ENCODE assay signal across 1 cellular context in the genomic region with DNA sequence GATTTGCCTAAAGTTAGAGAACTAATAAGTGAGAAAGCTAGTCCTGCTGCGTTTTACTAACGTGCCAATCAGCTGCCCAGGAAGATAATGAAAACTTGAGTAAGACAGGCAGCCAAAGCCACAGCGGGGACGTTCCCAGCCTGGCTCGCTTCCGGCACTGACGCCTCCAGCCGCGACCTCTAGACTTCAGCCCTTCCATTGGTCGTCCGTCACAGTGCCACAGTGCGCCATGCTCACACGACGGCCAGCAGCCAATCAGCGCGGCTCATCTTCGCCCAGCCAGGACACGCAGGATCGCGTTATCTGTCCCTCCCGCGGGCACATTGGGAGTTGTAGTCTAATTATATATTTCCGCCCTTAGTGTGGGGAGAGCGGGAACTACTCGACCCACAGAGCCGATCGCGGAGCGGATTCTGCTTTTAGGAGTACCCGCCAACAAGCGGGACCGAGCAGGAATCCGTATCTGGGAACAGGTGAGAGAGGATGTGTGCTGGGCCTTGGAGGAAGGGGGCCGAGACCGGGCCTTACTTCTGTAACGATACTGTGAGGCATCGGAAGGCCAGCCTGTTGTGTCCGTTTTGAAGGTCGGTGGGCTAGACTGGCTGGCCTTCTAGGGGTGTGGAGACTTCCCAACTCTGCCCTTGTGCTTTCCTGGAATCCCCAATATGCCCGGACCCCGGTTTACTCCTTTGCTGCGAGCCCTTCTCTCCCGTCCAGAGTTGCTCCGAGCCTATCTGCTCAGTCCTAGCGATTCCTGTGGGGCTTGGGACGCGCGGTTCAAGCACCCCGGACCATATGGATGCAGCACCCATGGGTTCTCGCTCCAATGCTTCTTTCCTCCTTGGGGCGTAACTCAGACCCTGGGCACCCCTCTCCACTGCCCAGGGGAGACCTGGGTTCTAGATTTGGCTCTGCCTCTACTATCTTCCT.
TF ChIP-seq lines count a peak whose summit lies in the region.

Gene FDPS, plus strand, starts transcription at position 374 of the 930 bp plus-strand sequence. CDS start 924 bp downstream, outside the sequence.

TF ChIP-seq in K562, 482 proteins besides CTCF, POLR2A, EP300 and RAD21 (continued from another document and continues in another):
- TF ChIP-seq PBX2 (CRISPR knock-in tag; IDR thresholded peaks at IDR 0.05; ENCODE audit: low read depth) (no peak), PBX2 (tag; conservative IDR thresholded peaks at IDR 0.05; ENCODE audit: low read depth) (peak; percentile 67), ZNF143 (CRISPR knock-in tag; IDR thresholded peaks at IDR 0.05) (peak; percentile 98), BCLAF1 (IDR thresholded peaks at IDR 0.05; ENCODE audit: borderline replicate concordance in 1 of 2, control insufficient read depth in 1 of 2, low read depth in 2 of 2, low read length in 1 of 2) (no peak), DACH1 (IDR thresholded peaks at IDR 0.05; ENCODE audit: partially characterized antibody) (peak; percentile 82), ZC3H11A (IDR thresholded peaks at IDR 0.05; ENCODE audit: low read depth, low read length) (no peak), ZNF445 (CRISPR knock-in tag; IDR thresholded peaks at IDR 0.05; ENCODE audit: low read depth) (no peak), SIN3A (IDR thresholded peaks at IDR 0.05; ENCODE audit: borderline replicate concordance in 2 of 2, control insufficient read depth in 1 of 2, low read depth in 2 of 2, low read length in 2 of 2) (peak; percentile 27 to 52; a peak in 2 of 4 replicates), SMAD2 (IDR thresholded peaks at IDR 0.05; ENCODE audit: low read depth, low read length) (no peak), ARID1B (IDR thresholded peaks at IDR 0.05) (no peak), RBBP5 (IDR thresholded peaks at IDR 0.05; ENCODE audit: borderline replicate concordance, insufficient read depth, low read length, poor library complexity, severe bottlenecking) (no peak), ZSCAN29 (IDR thresholded peaks at IDR 0.05) (no peak), ELF1 (tag; IDR thresholded peaks at IDR 0.05) (peak; percentile 96), ATF7 (IDR thresholded peaks at IDR 0.05) (peak; percentile 91), ZNF274 (IDR thresholded peaks at IDR 0.05; ENCODE audit: borderline replicate concordance, low read depth, low read length) (no peak), ZNF324 (CRISPR knock-in tag; IDR thresholded peaks at IDR 0.05) (no peak), SREBF2 (CRISPR knock-in tag; IDR thresholded peaks at IDR 0.05) (no peak), ZNF551 (CRISPR knock-in tag; IDR thresholded peaks at IDR 0.05) (no peak), ZC3H4 (CRISPR knock-in tag; IDR thresholded peaks at IDR 0.05; ENCODE audit: borderline replicate concordance) (no peak), RUNX1 (IDR thresholded peaks at IDR 0.05; ENCODE audit: low read depth) (no peak), LCOR (CRISPR knock-in tag; IDR thresholded peaks at IDR 0.05) (no peak), ZNF444 (CRISPR knock-in tag; IDR thresholded peaks at IDR 0.05) (no peak), BRCA1 (IDR thresholded peaks at IDR 0.05) (no peak), BRCA1 (CRISPR knock-in tag; IDR thresholded peaks at IDR 0.05) (no peak), PHTF2 (CRISPR knock-in tag; IDR thresholded peaks at IDR 0.05) (no peak), ZNF436 (CRISPR knock-in tag; IDR thresholded peaks at IDR 0.05) (no peak), HIVEP1 (CRISPR knock-in tag; IDR thresholded peaks at IDR 0.05) (no peak), ZNF184 (CRISPR knock-in tag; IDR thresholded peaks at IDR 0.05) (no peak), PCBP2 (IDR thresholded peaks at IDR 0.05; ENCODE audit: low read depth, low read length, poor library complexity, severe bottlenecking) (no peak), NR2C1 (IDR thresholded peaks at IDR 0.05) (peak; percentile 88), NR2C1 (tag; IDR thresholded peaks at IDR 0.05) (peak; percentile 94), KDM5B (IDR thresholded peaks at IDR 0.05; ENCODE audit: insufficient replicate concordance, low read depth, low read length) (peak; percentile 70), ADNP (tag; IDR thresholded peaks at IDR 0.05) (no peak), STAT6 (CRISPR knock-in tag; IDR thresholded peaks at IDR 0.05) (no peak), CREM (IDR thresholded peaks at IDR 0.05; ENCODE audit: low read depth) (peak; percentile 99), MCM7 (IDR thresholded peaks at IDR 0.05) (no peak)
- TF ChIP-seq, protein P1, sequence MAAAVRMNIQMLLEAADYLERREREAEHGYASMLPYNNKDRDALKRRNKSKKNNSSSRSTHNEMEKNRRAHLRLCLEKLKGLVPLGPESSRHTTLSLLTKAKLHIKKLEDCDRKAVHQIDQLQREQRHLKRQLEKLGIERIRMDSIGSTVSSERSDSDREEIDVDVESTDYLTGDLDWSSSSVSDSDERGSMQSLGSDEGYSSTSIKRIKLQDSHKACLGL (CRISPR knock-in tag; IDR thresholded peaks at IDR 0.05; ENCODE audit: borderline replicate concordance, poor library complexity, severe bottlenecking): no peak
- TF ChIP-seq, protein P2, sequence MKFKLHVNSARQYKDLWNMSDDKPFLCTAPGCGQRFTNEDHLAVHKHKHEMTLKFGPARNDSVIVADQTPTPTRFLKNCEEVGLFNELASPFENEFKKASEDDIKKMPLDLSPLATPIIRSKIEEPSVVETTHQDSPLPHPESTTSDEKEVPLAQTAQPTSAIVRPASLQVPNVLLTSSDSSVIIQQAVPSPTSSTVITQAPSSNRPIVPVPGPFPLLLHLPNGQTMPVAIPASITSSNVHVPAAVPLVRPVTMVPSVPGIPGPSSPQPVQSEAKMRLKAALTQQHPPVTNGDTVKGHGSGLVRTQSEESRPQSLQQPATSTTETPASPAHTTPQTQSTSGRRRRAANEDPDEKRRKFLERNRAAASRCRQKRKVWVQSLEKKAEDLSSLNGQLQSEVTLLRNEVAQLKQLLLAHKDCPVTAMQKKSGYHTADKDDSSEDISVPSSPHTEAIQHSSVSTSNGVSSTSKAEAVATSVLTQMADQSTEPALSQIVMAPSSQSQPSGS (CRISPR knock-in tag; IDR thresholded peaks at IDR 0.05): no peak
- TF ChIP-seq, protein P3, sequence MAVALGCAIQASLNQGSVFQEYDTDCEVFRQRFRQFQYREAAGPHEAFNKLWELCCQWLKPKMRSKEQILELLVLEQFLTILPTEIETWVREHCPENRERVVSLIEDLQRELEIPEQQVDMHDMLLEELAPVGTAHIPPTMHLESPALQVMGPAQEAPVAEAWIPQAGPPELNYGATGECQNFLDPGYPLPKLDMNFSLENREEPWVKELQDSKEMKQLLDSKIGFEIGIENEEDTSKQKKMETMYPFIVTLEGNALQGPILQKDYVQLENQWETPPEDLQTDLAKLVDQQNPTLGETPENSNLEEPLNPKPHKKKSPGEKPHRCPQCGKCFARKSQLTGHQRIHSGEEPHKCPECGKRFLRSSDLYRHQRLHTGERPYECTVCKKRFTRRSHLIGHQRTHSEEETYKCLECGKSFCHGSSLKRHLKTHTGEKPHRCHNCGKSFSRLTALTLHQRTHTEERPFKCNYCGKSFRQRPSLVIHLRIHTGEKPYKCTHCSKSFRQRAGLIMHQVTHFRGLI (CRISPR knock-in tag; IDR thresholded peaks at IDR 0.05): no peak
- TF ChIP-seq, protein P4, sequence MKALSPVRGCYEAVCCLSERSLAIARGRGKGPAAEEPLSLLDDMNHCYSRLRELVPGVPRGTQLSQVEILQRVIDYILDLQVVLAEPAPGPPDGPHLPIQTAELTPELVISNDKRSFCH (CRISPR knock-in tag; IDR thresholded peaks at IDR 0.05): no peak
- TF ChIP-seq, protein P4 (tag; IDR thresholded peaks at IDR 0.05): 0 out of 2 replicates have a peak, but pooled peaks have one; percentile 21
- TF ChIP-seq, protein P5, sequence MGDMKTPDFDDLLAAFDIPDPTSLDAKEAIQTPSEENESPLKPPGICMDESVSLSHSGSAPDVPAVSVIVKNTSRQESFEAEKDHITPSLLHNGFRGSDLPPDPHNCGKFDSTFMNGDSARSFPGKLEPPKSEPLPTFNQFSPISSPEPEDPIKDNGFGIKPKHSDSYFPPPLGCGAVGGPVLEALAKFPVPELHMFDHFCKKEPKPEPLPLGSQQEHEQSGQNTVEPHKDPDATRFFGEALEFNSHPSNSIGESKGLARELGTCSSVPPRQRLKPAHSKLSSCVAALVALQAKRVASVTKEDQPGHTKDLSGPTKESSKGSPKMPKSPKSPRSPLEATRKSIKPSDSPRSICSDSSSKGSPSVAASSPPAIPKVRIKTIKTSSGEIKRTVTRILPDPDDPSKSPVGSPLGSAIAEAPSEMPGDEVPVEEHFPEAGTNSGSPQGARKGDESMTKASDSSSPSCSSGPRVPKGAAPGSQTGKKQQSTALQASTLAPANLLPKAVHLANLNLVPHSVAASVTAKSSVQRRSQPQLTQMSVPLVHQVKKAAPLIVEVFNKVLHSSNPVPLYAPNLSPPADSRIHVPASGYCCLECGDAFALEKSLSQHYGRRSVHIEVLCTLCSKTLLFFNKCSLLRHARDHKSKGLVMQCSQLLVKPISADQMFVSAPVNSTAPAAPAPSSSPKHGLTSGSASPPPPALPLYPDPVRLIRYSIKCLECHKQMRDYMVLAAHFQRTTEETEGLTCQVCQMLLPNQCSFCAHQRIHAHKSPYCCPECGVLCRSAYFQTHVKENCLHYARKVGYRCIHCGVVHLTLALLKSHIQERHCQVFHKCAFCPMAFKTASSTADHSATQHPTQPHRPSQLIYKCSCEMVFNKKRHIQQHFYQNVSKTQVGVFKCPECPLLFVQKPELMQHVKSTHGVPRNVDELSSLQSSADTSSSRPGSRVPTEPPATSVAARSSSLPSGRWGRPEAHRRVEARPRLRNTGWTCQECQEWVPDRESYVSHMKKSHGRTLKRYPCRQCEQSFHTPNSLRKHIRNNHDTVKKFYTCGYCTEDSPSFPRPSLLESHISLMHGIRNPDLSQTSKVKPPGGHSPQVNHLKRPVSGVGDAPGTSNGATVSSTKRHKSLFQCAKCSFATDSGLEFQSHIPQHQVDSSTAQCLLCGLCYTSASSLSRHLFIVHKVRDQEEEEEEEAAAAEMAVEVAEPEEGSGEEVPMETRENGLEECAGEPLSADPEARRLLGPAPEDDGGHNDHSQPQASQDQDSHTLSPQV (IDR thresholded peaks at IDR 0.05): no peak; the same call in 1 of the 2 replicates
